ENCODE assay signal across 18 cellular contexts in genomic region chr11:5736396-5736795, GRCh38. TPM values are rescaled to one million over a fixed set of nuclear protein-coding genes. Genes with fewer than 3 reads are reported as not detected.
"Had no signal": no experiment of that assay in that cellular context is flagged by ENCODE, and none has a peak within 500 bp of the region (broad histone marks: within the 10 kb centered on the region; RNA-seq: fewer than 3 reads in every experiment).

A gene with protein sequence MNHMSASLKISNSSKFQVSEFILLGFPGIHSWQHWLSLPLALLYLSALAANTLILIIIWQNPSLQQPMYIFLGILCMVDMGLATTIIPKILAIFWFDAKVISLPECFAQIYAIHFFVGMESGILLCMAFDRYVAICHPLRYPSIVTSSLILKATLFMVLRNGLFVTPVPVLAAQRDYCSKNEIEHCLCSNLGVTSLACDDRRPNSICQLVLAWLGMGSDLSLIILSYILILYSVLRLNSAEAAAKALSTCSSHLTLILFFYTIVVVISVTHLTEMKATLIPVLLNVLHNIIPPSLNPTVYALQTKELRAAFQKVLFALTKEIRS (plus strand): TSS chr11:5736448. CDS start chr11:5736517, 69 bp downstream.

- H3K27ac ChIP-seq: dorsolateral prefrontal cortex, epithelial cell of prostate, upper lobe of right lung had no signal

- H3K4me1 ChIP-seq: upper lobe of right lung had no signal

- H3K36me3 ChIP-seq: upper lobe of right lung had no signal

- H3K27me3 Mint-ChIP-seq: activated CD8-positive, alpha-beta memory T cell treated with anti-CD3 and anti-CD28 coated beads, Interleukin-2, amount 10 ng/mL, durations not matched to agents 7 days and 5 days; activated naive CD8-positive, alpha-beta T cell treated with anti-CD3 and anti-CD28 coated beads, Interleukin-2, amount 10 ng/mL, durations not matched to agents 7 days and 5 days had no signal

- H3K27ac Mint-ChIP-seq: activated CD4-positive, alpha-beta memory T cell treated with anti-CD3 and anti-CD28 coated beads, Interleukin-2, amount 10 ng/mL, durations not matched to agents 7 days and 5 days; activated CD8-positive, alpha-beta memory T cell treated with anti-CD3 and anti-CD28 coated beads, Interleukin-2, amount 10 ng/mL, durations not matched to agents 7 days and 5 days; activated naive CD8-positive, alpha-beta T cell treated with anti-CD3 and anti-CD28 coated beads, Interleukin-2, amount 10 ng/mL, durations not matched to agents 7 days and 5 days; mesothelial cell of epicardium; nephron; stimulated activated naive B cell treated with anti-CD40 and anti-IgM and Interleukin-4, amounts not matched to agents 10 μg/mL and 1 μg/mL and 100 μg/mL, for 72 hours had no signal

- ATAC-seq: activated CD8-positive, alpha-beta memory T cell treated with anti-CD3 and anti-CD28 coated beads, Interleukin-2, amount 10 ng/mL, durations not matched to agents 7 days and 5 days; left lobe of liver; stimulated activated naive B cell treated with anti-CD40 and anti-IgM and Interleukin-4, amounts not matched to agents 10 μg/mL and 1 μg/mL and 100 μg/mL, for 72 hours had no signal

- DNase-seq: activated CD4-positive, alpha-beta memory T cell treated with anti-CD3 and anti-CD28 coated beads, Interleukin-2, amount 10 ng/mL, durations not matched to agents 7 days and 5 days; activated CD4-positive, alpha-beta T cell treated with anti-CD3 and anti-CD28 coated beads for 48 hours; activated CD4-positive, CD25-positive, alpha-beta regulatory T cell; activated CD8-positive, alpha-beta memory T cell treated with anti-CD3 and anti-CD28 coated beads, Interleukin-2, amount 10 ng/mL, durations not matched to agents 7 days and 5 days; activated naive CD4-positive, alpha-beta T cell; activated naive CD8-positive, alpha-beta T cell treated with anti-CD3 and anti-CD28 coated beads, Interleukin-2, amount 10 ng/mL, durations not matched to agents 7 days and 5 days; amygdala; central memory CD4-positive, alpha-beta T cell; dorsolateral prefrontal cortex; islet precursor cell; stimulated activated naive B cell treated with anti-CD40 and anti-IgM and Interleukin-4, amounts not matched to agents 10 μg/mL and 1 μg/mL and 100 μg/mL, for 72 hours; T-helper 9 cell; upper lobe of right lung had no signal

- H3K9me3 Mint-ChIP-seq: activated naive CD8-positive, alpha-beta T cell treated with anti-CD3 and anti-CD28 coated beads, Interleukin-2, amount 10 ng/mL, durations not matched to agents 7 days and 5 days had no signal

- H3K36me3 Mint-ChIP-seq: activated CD8-positive, alpha-beta memory T cell treated with anti-CD3 and anti-CD28 coated beads, Interleukin-2, amount 10 ng/mL, durations not matched to agents 7 days and 5 days; mesothelial cell of epicardium had no signal

- H3K4me1 Mint-ChIP-seq: activated CD4-positive, alpha-beta memory T cell treated with anti-CD3 and anti-CD28 coated beads, Interleukin-2, amount 10 ng/mL, durations not matched to agents 7 days and 5 days; activated CD8-positive, alpha-beta memory T cell treated with anti-CD3 and anti-CD28 coated beads, Interleukin-2, amount 10 ng/mL, durations not matched to agents 7 days and 5 days; activated naive CD8-positive, alpha-beta T cell treated with anti-CD3 and anti-CD28 coated beads, Interleukin-2, amount 10 ng/mL, durations not matched to agents 7 days and 5 days; nephron; stimulated activated naive B cell treated with anti-CD40 and anti-IgM and Interleukin-4, amounts not matched to agents 10 μg/mL and 1 μg/mL and 100 μg/mL, for 72 hours had no signal

- H3K9me3 ChIP-seq: upper lobe of right lung had no signal

- H3K27me3 ChIP-seq: upper lobe of right lung had no signal

- H3K4me3 Mint-ChIP-seq: activated CD4-positive, alpha-beta memory T cell treated with anti-CD3 and anti-CD28 coated beads, Interleukin-2, amount 10 ng/mL, durations not matched to agents 7 days and 5 days; activated CD8-positive, alpha-beta memory T cell treated with anti-CD3 and anti-CD28 coated beads, Interleukin-2, amount 10 ng/mL, durations not matched to agents 7 days and 5 days; activated naive CD8-positive, alpha-beta T cell treated with anti-CD3 and anti-CD28 coated beads, Interleukin-2, amount 10 ng/mL, durations not matched to agents 7 days and 5 days; mesothelial cell of epicardium; nephron; stimulated activated naive B cell treated with anti-CD40 and anti-IgM and Interleukin-4, amounts not matched to agents 10 μg/mL and 1 μg/mL and 100 μg/mL, for 72 hours had no signal

- H3K4me3 ChIP-seq: dorsolateral prefrontal cortex, lung, upper lobe of right lung had no signal

RNA-seq across cellular contexts. Expression of the gene that starts here (rescaled TPM):
- total RNA-seq: left lobe of liver, lung had no signal
